ENCODE assay signal across 25 cellular contexts in the genomic region with DNA sequence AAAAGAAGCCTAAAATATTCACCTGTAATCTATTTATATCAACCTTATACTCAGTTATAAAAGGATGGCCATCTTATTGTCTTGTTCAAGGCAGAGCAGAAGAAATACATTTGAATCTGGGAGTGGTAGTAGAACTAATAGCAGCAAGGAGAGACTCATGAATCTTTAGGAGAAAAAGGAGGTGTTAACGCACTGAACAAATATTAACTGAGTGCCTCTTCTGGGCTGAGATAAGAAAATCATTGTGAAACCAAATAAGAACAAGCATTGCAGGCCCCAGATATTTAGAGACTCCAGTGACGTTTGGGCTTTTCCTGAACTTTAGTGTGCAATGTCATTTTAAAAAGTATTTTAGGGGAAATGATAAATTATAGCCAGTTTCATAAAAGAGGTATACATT.
"Had no signal": no experiment of that assay in that cellular context is flagged by ENCODE, and none has a peak within 500 bp of the region (broad histone marks: within the 10 kb centered on the region; RNA-seq: fewer than 3 reads in every experiment).

No MANE protein-coding gene starts in this region.

- H3K27ac Mint-ChIP-seq: memory B cell; naive thymus-derived CD8-positive, alpha-beta T cell; nephron progenitor cell; neural progenitor cell; progenitor cell of endocrine pancreas; stimulated activated effector memory CD8-positive, alpha-beta T cell treated with anti-CD3 and anti-CD28 coated beads, Interleukin-12 subunit alpha, Interleukin-12 subunit beta, amount 100 ng/mL, for 72 hours; stimulated activated naive CD8-positive, alpha-beta T cell treated with anti-CD3 and anti-CD28 coated beads, Interleukin-15, amount 100 ng/mL, for 72 hours; type B pancreatic cell had no signal

- H3K9me3 Mint-ChIP-seq: memory B cell, type B pancreatic cell had no signal

- H3K36me3 Mint-ChIP-seq: memory B cell; naive thymus-derived CD8-positive, alpha-beta T cell; neural progenitor cell; stimulated activated effector memory CD8-positive, alpha-beta T cell treated with anti-CD3 and anti-CD28 coated beads, Interleukin-12 subunit alpha, Interleukin-12 subunit beta, amount 100 ng/mL, for 72 hours; type B pancreatic cell had no signal

- H3K9me3 ChIP-seq: heart left ventricle, neutrophil, spleen, tibial nerve had no signal

- ATAC-seq: heart left ventricle; left cardiac atrium; left lobe of liver; naive thymus-derived CD8-positive, alpha-beta T cell; right cardiac atrium; sciatic nerve; stimulated activated effector memory CD8-positive, alpha-beta T cell treated with anti-CD3 and anti-CD28 coated beads, Interleukin-12 subunit alpha, Interleukin-12 subunit beta, amount 100 ng/mL, for 72 hours; stimulated activated naive CD8-positive, alpha-beta T cell treated with anti-CD3 and anti-CD28 coated beads, Interleukin-15, amount 100 ng/mL, for 72 hours had no signal

- H2AFZ ChIP-seq: neural progenitor cell had no signal

- H3K36me3 ChIP-seq: heart left ventricle, neural progenitor cell, neutrophil, spleen, tibial nerve had no signal

- H3K9ac ChIP-seq: neural progenitor cell had no signal

- FAIRE-seq: keratinocyte, small intestine had no signal

- H3K27ac ChIP-seq: heart left ventricle, neural progenitor cell, neutrophil, spleen, tibial nerve had no signal

- H3K27me3 ChIP-seq: heart left ventricle, neural progenitor cell, neutrophil, spleen, tibial nerve had no signal

- H3K27me3 Mint-ChIP-seq: memory B cell; stimulated activated naive CD8-positive, alpha-beta T cell treated with anti-CD3 and anti-CD28 coated beads, Interleukin-15, amount 100 ng/mL, for 72 hours; type B pancreatic cell had no signal

- H3K4me3 Mint-ChIP-seq: memory B cell; naive thymus-derived CD8-positive, alpha-beta T cell; nephron progenitor cell; neural progenitor cell; stimulated activated effector memory CD8-positive, alpha-beta T cell treated with anti-CD3 and anti-CD28 coated beads, Interleukin-12 subunit alpha, Interleukin-12 subunit beta, amount 100 ng/mL, for 72 hours; stimulated activated naive CD8-positive, alpha-beta T cell treated with anti-CD3 and anti-CD28 coated beads, Interleukin-15, amount 100 ng/mL, for 72 hours; type B pancreatic cell had no signal

- DNase-seq: glutamatergic neuron; heart left ventricle; kidney glomerular epithelial cell; left cardiac atrium; naive thymus-derived CD8-positive, alpha-beta T cell; nephron progenitor cell; occipital lobe; retina; right cardiac atrium; small intestine; spleen; stimulated activated CD4-positive, alpha-beta T cell treated with anti-CD3 and anti-CD28 coated beads, Interleukin-4, amount 100 ng/mL, for 24 hours; stimulated activated naive CD4-positive, alpha-beta T cell treated with Interleukin-2 at 50 U/mL for 16 hours; stimulated activated naive CD8-positive, alpha-beta T cell treated with anti-CD3 and anti-CD28 coated beads, Interleukin-15, amount 100 ng/mL, for 72 hours; substantia nigra had no signal

- H3K4me1 ChIP-seq: heart left ventricle, neural progenitor cell, spleen had no signal

- H3K4me2 ChIP-seq: neural progenitor cell had no signal

- H3K4me1 Mint-ChIP-seq: memory B cell; neural progenitor cell; stimulated activated effector memory CD8-positive, alpha-beta T cell treated with anti-CD3 and anti-CD28 coated beads, Interleukin-12 subunit alpha, Interleukin-12 subunit beta, amount 100 ng/mL, for 72 hours; stimulated activated naive CD8-positive, alpha-beta T cell treated with anti-CD3 and anti-CD28 coated beads, Interleukin-15, amount 100 ng/mL, for 72 hours had no signal

- H3K4me3 ChIP-seq: heart left ventricle, neural progenitor cell, spleen, tibial nerve had no signal
